In genomic region chr6:30312266-30312665, GRCh38 we compare ENCODE assay signal across 3 cellular contexts.
"Had no signal": no experiment of that assay in that cellular context is flagged by ENCODE, and none has a peak within 500 bp of the region (broad histone marks: within the 10 kb centered on the region; RNA-seq: fewer than 3 reads in every experiment).

No MANE protein-coding gene starts in this region.

- ATAC-seq: GM23338 had no signal

- H3K4me3 ChIP-seq: GM23338 had no signal

- DNase-seq: H9, KBM-7 had no signal

- H3K4me2 ChIP-seq: GM23338 had no signal

- H2AFZ ChIP-seq: GM23338 had no signal
